Comparison of ENCODE assay signal across 16 cellular contexts in genomic region chr10:125011171-125011925, GRCh38.
DNase-seq lines count a peak whose midpoint lies in the region; ATAC-seq and TF ChIP-seq lines count a peak whose summit lies in the region.
"Had no signal": no experiment of that assay in that cellular context is flagged by ENCODE, and none has a peak within 500 bp of the region (broad histone marks: within the 10 kb centered on the region; RNA-seq: fewer than 3 reads in every experiment).

No MANE protein-coding gene starts in this region.

- peaks cover 11% of the 10 kb centered on the region for H3K4me1 Mint-ChIP-seq in stimulated activated naive CD8-positive, alpha-beta T cell treated with anti-CD3 and anti-CD28 coated beads, Interleukin-15, amount 100 ng/mL, for 72 hours

- H3K27me3 ChIP-seq in dorsolateral prefrontal cortex (no peaks in the 10 kb centered on the region), mucosa of stomach (ENCODE audit: control insufficient read depth, insufficient read depth, low read length) (no peaks in the 10 kb centered on the region), stomach (no peaks in the 10 kb centered on the region)
- H3K27me3 ChIP-seq: left lung had no signal

- no peaks in the 10 kb centered on the region for H3K9me3 Mint-ChIP-seq in stimulated activated naive CD8-positive, alpha-beta T cell treated with anti-CD3 and anti-CD28 coated beads, Interleukin-15, amount 100 ng/mL, for 72 hours
- H3K9me3 Mint-ChIP-seq: stimulated activated naive CD8-positive, alpha-beta T cell treated with anti-CD3 and anti-CD28 coated beads, Interleukin-15, Interleukin-2, amounts not matched to agents 100 ng/mL and 50 ng/mL, for 24 hours had no signal

- intact Hi-C loops in dorsolateral prefrontal cortex (cut with DNase I), result no loop called here
- intact Hi-C loops in stomach (cut with DNase I; ENCODE audit: low total_unique reads), result no loop called here

- no peak for ATAC-seq in omental fat pad (ENCODE audit: low FRiP score)
- ATAC-seq in stimulated activated naive CD8-positive, alpha-beta T cell treated with anti-CD3 and anti-CD28 coated beads, Interleukin-15, amount 100 ng/mL, for 72 hours, result no peak
- ATAC-seq: activated CD8-positive, alpha-beta memory T cell treated with anti-CD3 and anti-CD28 coated beads, Interleukin-2, amount 10 ng/mL, durations not matched to agents 7 days and 5 days; left lung had no signal

- H3K27me3 Mint-ChIP-seq in stimulated activated naive CD8-positive, alpha-beta T cell treated with anti-CD3 and anti-CD28 coated beads, Interleukin-15, amount 100 ng/mL, for 72 hours, result peaks cover 29% of the 10 kb centered on the region
- H3K27me3 Mint-ChIP-seq: stimulated activated naive CD8-positive, alpha-beta T cell treated with anti-CD3 and anti-CD28 coated beads, Interleukin-15, Interleukin-2, amounts not matched to agents 100 ng/mL and 50 ng/mL, for 24 hours had no signal

- H3K27ac Mint-ChIP-seq in stimulated activated naive CD8-positive, alpha-beta T cell treated with anti-CD3 and anti-CD28 coated beads, Interleukin-15, amount 100 ng/mL, for 72 hours, result no peak overlapping the region
- H3K27ac Mint-ChIP-seq: activated CD8-positive, alpha-beta memory T cell treated with anti-CD3 and anti-CD28 coated beads, Interleukin-2, amount 10 ng/mL, durations not matched to agents 7 days and 5 days; stimulated activated naive CD8-positive, alpha-beta T cell treated with anti-CD3 and anti-CD28 coated beads, Interleukin-15, Interleukin-2, amounts not matched to agents 100 ng/mL and 50 ng/mL, for 24 hours had no signal

- 80 to 87% (median 85%) methylated on average over 16 of the region's 16 CpGs for WGBS in stomach, 5 donors

- H3K36me3 ChIP-seq in mucosa of stomach (ENCODE audit: control insufficient read depth, insufficient read depth, low read length) (peaks cover 4% of the 10 kb centered on the region), stomach (peaks cover 0 to 19% (median 15%) of the 10 kb centered on the region in 4 donors)

- H3K27ac ChIP-seq in dorsolateral prefrontal cortex (peak overlapping the region in 45 of 59 donors; percentile 2 to 84 (median 59)), stomach (peak overlapping the region in 4 of 5 donors; percentile 36 to 90 (median 80))
- H3K27ac ChIP-seq: left lung had no signal

- TF ChIP-seq CTCF in dorsolateral prefrontal cortex (IDR thresholded peaks at IDR 0.05 in 54 of 56, conservative IDR thresholded peaks at IDR 0.05 in 2 of 56; ENCODE audit: low read depth in 1 of 56, partially characterized antibody in 56 of 56) (no peak), stomach (IDR thresholded peaks at IDR 0.05) (no peak), omental fat pad (IDR thresholded peaks at IDR 0.05) (no peak)

- no peak for TF ChIP-seq POLR2A in stomach (IDR thresholded peaks at IDR 0.05)

- H3K9me3 ChIP-seq in mucosa of stomach (ENCODE audit: control insufficient read depth, low read length) (no peaks in the 10 kb centered on the region), stomach (no peaks in the 10 kb centered on the region)
- H3K9me3 ChIP-seq: left lung had no signal

- H3K9ac ChIP-seq in mucosa of stomach (ENCODE audit: low read length), result peak overlapping the region; percentile 20

- H3K4me3 ChIP-seq in dorsolateral prefrontal cortex (no peak overlapping the region), mucosa of stomach (ENCODE audit: low read length) (no peak overlapping the region), stomach (no peak overlapping the region)
- H3K4me3 ChIP-seq: left lung had no signal

- H3K4me3 Mint-ChIP-seq in stimulated activated naive CD8-positive, alpha-beta T cell treated with anti-CD3 and anti-CD28 coated beads, Interleukin-15, amount 100 ng/mL, for 72 hours, result no peak overlapping the region
- H3K4me3 Mint-ChIP-seq: activated CD8-positive, alpha-beta memory T cell treated with anti-CD3 and anti-CD28 coated beads, Interleukin-2, amount 10 ng/mL, durations not matched to agents 7 days and 5 days; stimulated activated naive CD8-positive, alpha-beta T cell treated with anti-CD3 and anti-CD28 coated beads, Interleukin-15, Interleukin-2, amounts not matched to agents 100 ng/mL and 50 ng/mL, for 24 hours had no signal

- no peak for TF ChIP-seq EP300 in stomach (IDR thresholded peaks at IDR 0.05)

- DNase-seq in HPDE6-E6E7 (ENCODE audit: extremely low spot score) (peak; percentile 39), dorsolateral prefrontal cortex (peak in 2 of 10 donors; percentile 10 to 33), stomach (no peak), omental fat pad (ENCODE audit: low spot score) (no peak), NCI-H2081 (lab: John Stamatoyannopoulos, UW) (no peak)
- DNase-seq in activated T-cell treated with anti-CD3 and anti-CD28 coated beads, Interleukin-2, amount 50 U/mL, for 48 hours, result no peak
- DNase-seq in stimulated activated naive CD8-positive, alpha-beta T cell treated with anti-CD3 and anti-CD28 coated beads, Interleukin-15, amount 100 ng/mL, for 72 hours, result no peak
- DNase-seq: activated CD4-positive, CD25-positive, alpha-beta regulatory T cell treated with anti-CD3 and anti-CD28 coated beads, Interleukin-2, amount 50 U/mL, for 72 hours; activated CD8-positive, alpha-beta memory T cell treated with anti-CD3 and anti-CD28 coated beads, Interleukin-2, amount 10 ng/mL, durations not matched to agents 7 days and 5 days; activated gamma-delta T cell; anterior cingulate cortex; NCI-H1417 treated with DMSO at 0.1 percent for 48 hours; SIG-M5 had no signal

- H3K4me1 ChIP-seq in mucosa of stomach (ENCODE audit: control insufficient read depth, insufficient read depth, low read length), result peaks cover 80% of the 10 kb centered on the region
- peaks cover 48 to 93% (median 71%) of the 10 kb centered on the region in 4 donors for H3K4me1 ChIP-seq in stomach
